ENCODE assay signal across 15 cellular contexts in the genomic region with DNA sequence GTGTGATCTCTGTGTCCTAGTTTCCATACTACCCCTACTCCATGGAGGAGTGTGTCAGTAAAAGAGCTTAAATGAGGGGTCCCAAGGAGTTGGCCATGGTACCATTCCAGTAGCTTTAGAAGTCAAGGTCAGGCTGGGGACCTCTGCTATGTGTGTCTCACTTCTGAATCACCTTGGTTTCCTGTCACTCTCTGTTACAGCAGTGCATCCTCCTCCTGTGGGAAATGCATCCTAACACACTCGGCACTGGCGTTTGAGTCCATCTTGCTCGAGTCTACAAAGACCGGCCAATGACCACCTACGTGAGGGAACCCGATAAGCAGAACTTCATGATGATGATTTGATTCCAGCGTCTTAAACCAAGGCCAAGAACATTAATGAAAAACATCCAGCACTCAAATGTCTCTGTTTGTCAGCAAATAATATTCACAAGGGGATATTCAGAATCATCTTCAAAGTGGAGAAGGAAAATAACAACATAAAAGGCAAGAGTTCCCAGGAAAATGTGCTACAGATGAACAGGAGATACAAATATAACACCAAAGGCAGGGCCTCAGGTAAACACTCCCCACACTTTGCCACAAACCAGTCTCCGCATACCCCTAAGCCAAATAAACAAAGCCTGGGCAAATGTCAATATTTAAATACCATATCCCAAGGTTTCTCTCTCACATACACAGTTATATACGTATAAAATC. TPM values are rescaled to one million over a fixed set of nuclear protein-coding genes. Genes with fewer than 3 reads are reported as not detected.
DNase-seq lines count a peak whose midpoint lies in the region; ATAC-seq and TF ChIP-seq lines count a peak whose summit lies in the region.
"Had no signal": no experiment of that assay in that cellular context is flagged by ENCODE, and none has a peak within 500 bp of the region (broad histone marks: within the 10 kb centered on the region; RNA-seq: fewer than 3 reads in every experiment).

No MANE protein-coding gene starts in this region.

- 70 to 72% methylated on average over 9 of the region's 9 CpGs for WGBS in aorta, 2 donors

- H3K27me3 Mint-ChIP-seq in MCF 10A (ENCODE audit: insufficient read depth, unreplicated experiment) (no peaks in the 10 kb centered on the region), mesothelial cell of epicardium (ENCODE audit: low read depth) (no peaks in the 10 kb centered on the region)

- no peak overlapping the region for H3K27ac Mint-ChIP-seq in MCF 10A (ENCODE audit: low read depth, unreplicated experiment)
- peak overlapping the region; percentile 58 for H3K27ac Mint-ChIP-seq in mesothelial cell of epicardium
- H3K27ac Mint-ChIP-seq: activated naive CD4-positive, alpha-beta T cell treated with anti-CD3 and anti-CD28 coated beads for 36 hours had no signal

- H3K36me3 Mint-ChIP-seq in MCF 10A (ENCODE audit: insufficient read depth, unreplicated experiment) (peaks cover 5% of the 10 kb centered on the region), mesothelial cell of epicardium (no peaks in the 10 kb centered on the region)

- no peak for DNase-seq in breast epithelium (ENCODE audit: low spot score in 2 of 2)
- DNase-seq in MCF 10A (ENCODE audit: unreplicated experiment): no peak
- peak; percentile 56 for DNase-seq in dermis blood vessel endothelial cell
- no peak for DNase-seq in mesothelial cell of epicardium (ENCODE audit: low spot score in 2 of 2, unreplicated experiment in 2 of 2)
- DNase-seq in aorta: no peak
- no peak for DNase-seq in stimulated activated CD4-positive, alpha-beta T cell treated with anti-CD3 and anti-CD28 coated beads, Interleukin-12 subunit alpha, Interleukin-12 subunit beta, amount 100 ng/mL, for 4 hours
- DNase-seq: activated naive CD4-positive, alpha-beta T cell treated with anti-CD3 and anti-CD28 coated beads for 36 hours; GDM1; KBM-7; NCI-H2227 treated with DMSO at 0.1 percent for 48 hours; stimulated activated CD4-positive, alpha-beta T cell treated with anti-CD3 and anti-CD28 coated beads, Interleukin-2, amount 100 ng/mL, for 48 hours; substantia nigra had no signal

- BruUV-seq in MCF 10A (replicated peaks; lab: Mats Ljungman, UMichigan): no TSS peak

- peaks cover 56% of the 10 kb centered on the region for H3K4me1 Mint-ChIP-seq in MCF 10A (ENCODE audit: insufficient read depth, unreplicated experiment)
- H3K4me1 Mint-ChIP-seq in mesothelial cell of epicardium: peaks cover 41% of the 10 kb centered on the region

- no peaks in the 10 kb centered on the region for H3K36me3 ChIP-seq in breast epithelium
- H3K36me3 ChIP-seq in aorta (ENCODE audit: control insufficient read depth in 1 of 2, insufficient read depth in 2 of 2, low read length in 1 of 2): no peaks in the 10 kb centered on the region
- H3K36me3 ChIP-seq: neutrophil had no signal

- POLR2A ChIA-PET in MCF 10A (lab: Yijun Ruan, JAX): interaction anchor here (0.6 to 1.0 kb wide), 2 partner anchors 25 to 45 kb away, joined by 3 read pairs; no protein-coding TSS in a partner anchor

- H3K4me1 ChIP-seq in breast epithelium (peaks cover 5% of the 10 kb centered on the region in 2 donors), aorta (ENCODE audit: control insufficient read depth in 1 of 2, insufficient read depth in 2 of 2, low read length in 2 of 2) (peaks cover 9 to 38% of the 10 kb centered on the region in 2 donors)

- no peaks in the 10 kb centered on the region for H3K9me3 Mint-ChIP-seq in MCF 10A (ENCODE audit: unreplicated experiment)
- no peaks in the 10 kb centered on the region for H3K9me3 Mint-ChIP-seq in mesothelial cell of epicardium
- H3K9me3 Mint-ChIP-seq: activated naive CD4-positive, alpha-beta T cell treated with anti-CD3 and anti-CD28 coated beads for 36 hours had no signal

- TF ChIP-seq CTCF in breast epithelium (IDR thresholded peaks at IDR 0.05) (no peak), MCF 10A (IDR thresholded peaks at IDR 0.05; ENCODE audit: unreplicated experiment) (no peak), mesothelial cell of epicardium (IDR thresholded peaks at IDR 0.05; ENCODE audit: unreplicated experiment) (no peak)

- no peaks in the 10 kb centered on the region for H3K9me3 ChIP-seq in breast epithelium
- no peaks in the 10 kb centered on the region for H3K9me3 ChIP-seq in aorta (ENCODE audit: control insufficient read depth, low read length)
- H3K9me3 ChIP-seq: neutrophil had no signal

- peak overlapping the region; percentile 74 to 83 for H3K27ac ChIP-seq in breast epithelium
- H3K27ac ChIP-seq in aorta (ENCODE audit: low read depth in 1 of 2, low read length in 2 of 2): peak overlapping the region; percentile 92 to 94
- H3K27ac ChIP-seq: neutrophil had no signal

- intact Hi-C loops in breast epithelium (cut with DNase I; ENCODE audit: low total_unique reads): loop anchor here (1.0 kb wide), 1 partner anchor 41 kb away; no protein-coding TSS in a partner anchor
- intact Hi-C loops in MCF 10A (cut with micrococcal nuclease): no loop called here
- intact Hi-C loops in aorta (cut with DNase I): loop anchor here in 1 of 2 donors (5.0 kb wide), 1 partner anchor 32 kb away; no protein-coding TSS in a partner anchor

- CTCF ChIA-PET in MCF 10A (lab: Yijun Ruan, JAX): interaction anchor here (1.0 to 1.2 kb wide), 2 partner anchors 14 to 29 kb away, joined by 3 to 4 read pairs; no protein-coding TSS in a partner anchor

- TF ChIP-seq POLR2A in breast epithelium (IDR thresholded peaks at IDR 0.05): no peak

- ATAC-seq in aorta (ENCODE audit: low FRiP score) (no peak), GM19452 (IDR thresholded peaks at IDR 0.05; ENCODE audit: unreplicated experiment) (no peak), HG02678 (IDR thresholded peaks at IDR 0.05; ENCODE audit: unreplicated experiment) (no peak)

- H3K4me3 Mint-ChIP-seq in MCF 10A (ENCODE audit: unreplicated experiment): no peak overlapping the region
- no peak overlapping the region for H3K4me3 Mint-ChIP-seq in mesothelial cell of epicardium
- H3K4me3 Mint-ChIP-seq: activated naive CD4-positive, alpha-beta T cell treated with anti-CD3 and anti-CD28 coated beads for 36 hours had no signal

- H3K27me3 ChIP-seq in breast epithelium: no peaks in the 10 kb centered on the region
- H3K27me3 ChIP-seq in aorta (ENCODE audit: control insufficient read depth in 1 of 2, insufficient read depth in 2 of 2, low read length in 1 of 2): no peaks in the 10 kb centered on the region
- H3K27me3 ChIP-seq: neutrophil had no signal

- peak overlapping the region in 1 of 3 donors; percentile 18 for H3K4me3 ChIP-seq in breast epithelium
- H3K4me3 ChIP-seq in aorta (ENCODE audit: low read length in 2 of 2): no peak overlapping the region

RNA-seq across cellular contexts. Expression of gene TRAM2, which starts 32.4 kb away (rescaled TPM):
- total RNA-seq in breast epithelium (10 to 100 TPM; 11.9 to 33.0 (median 24.3) TPM), MCF 10A (2022) (9.9 and 10.1 TPM in 2 replicates), dermis blood vessel endothelial cell (30.6 and 51.3 TPM in 2 replicates), mesothelial cell of epicardium (21.7 to 22.1 TPM (median 21.8 TPM) in 3 replicates), aorta (10 to 100 TPM; 38.0 to 39.5 TPM)
- polyA plus RNA-seq in aorta: 10 to 100 TPM in 1 of 2 donors, 1 to 10 TPM in 1; 7.5 to 22.6 TPM
